In the genomic region with DNA sequence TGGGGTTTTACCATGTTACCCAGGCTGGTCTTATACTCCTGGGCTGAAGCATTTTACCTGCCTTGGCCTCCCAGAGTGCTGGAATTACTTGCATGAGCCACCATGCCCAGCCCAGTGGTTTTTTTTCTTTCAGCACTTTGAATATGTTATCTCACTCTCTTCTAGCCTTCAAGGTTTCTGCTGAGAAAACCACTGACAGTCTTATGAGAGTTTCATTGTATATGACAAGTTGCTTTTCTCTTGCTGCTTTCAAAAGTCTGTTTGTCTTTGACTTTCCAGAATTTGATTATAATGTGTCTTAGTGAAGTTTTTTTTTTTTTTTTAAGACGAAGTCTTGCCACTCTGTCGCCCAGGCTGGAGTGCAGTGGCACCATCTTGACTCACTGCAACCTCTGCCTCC, we compare ENCODE assay signal across 27 cellular contexts.
"Had no signal": no experiment of that assay in that cellular context is flagged by ENCODE, and none has a peak within 500 bp of the region (broad histone marks: within the 10 kb centered on the region; RNA-seq: fewer than 3 reads in every experiment).

No MANE protein-coding gene starts in this region.

- DNase-seq: cortex of kidney; effector CD8-positive, alpha-beta T cell; effector memory CD8-positive, alpha-beta T cell; endodermal cell; erythroblast; esophagus squamous epithelium; foreskin fibroblast; foreskin melanocyte; gastrocnemius medialis; glutamatergic neuron; head of caudate nucleus; heart right ventricle; hippocampal formation; left cardiac atrium; left lung; left ventricle myocardium superior; lower lobe of right lung; mesenchymal stem cell; mucosa of descending colon; naive B cell; naive thymus-derived CD8-positive, alpha-beta T cell had no signal

- ATAC-seq: effector memory CD8-positive, alpha-beta T cell; esophagus mucosa; gastrocnemius medialis; heart right ventricle; left cardiac atrium; left lung; left ventricle myocardium superior; lower lobe of right lung; mucosa of descending colon; naive thymus-derived CD8-positive, alpha-beta T cell had no signal

- H3K4me1 Mint-ChIP-seq: endodermal cell, mesothelial cell of epicardium had no signal

- FAIRE-seq: endometrium, keratinocyte had no signal

- H3K27ac Mint-ChIP-seq: dendritic cell treated with granulocyte-macrophage colony-stimulating factor and Interleukin-4, amounts not matched to agents 40 ng/mL and 50 ng/mL, for 4 days; effector memory CD8-positive, alpha-beta T cell; endodermal cell; mesothelial cell of epicardium had no signal

- H3K27me3 Mint-ChIP-seq: dendritic cell treated with granulocyte-macrophage colony-stimulating factor and Interleukin-4, amounts not matched to agents 40 ng/mL and 50 ng/mL, for 4 days; effector memory CD8-positive, alpha-beta T cell; naive B cell; naive thymus-derived CD8-positive, alpha-beta T cell had no signal

- H3K9me3 Mint-ChIP-seq: dendritic cell treated with granulocyte-macrophage colony-stimulating factor and Interleukin-4, amounts not matched to agents 40 ng/mL and 50 ng/mL, for 4 days had no signal

- H3K4me3 ChIP-seq: esophagus squamous epithelium, gastrocnemius medialis, heart right ventricle, left lung, lower lobe of right lung, mucosa of descending colon had no signal

- H3K4me3 Mint-ChIP-seq: dendritic cell treated with granulocyte-macrophage colony-stimulating factor and Interleukin-4, amounts not matched to agents 40 ng/mL and 50 ng/mL, for 4 days; effector memory CD8-positive, alpha-beta T cell; endodermal cell; mesothelial cell of epicardium; naive B cell had no signal

- H3K4me1 ChIP-seq: left lung had no signal

- H3K9me3 ChIP-seq: gastrocnemius medialis, lower lobe of right lung had no signal

- H3K27me3 ChIP-seq: esophagus squamous epithelium, gastrocnemius medialis, heart right ventricle, left lung had no signal

- H3K27ac ChIP-seq: epithelial cell of prostate, esophagus squamous epithelium, gastrocnemius medialis, heart right ventricle, left lung, lower lobe of right lung had no signal
